ENCODE assay signal across 26 cellular contexts in genomic region chrX:136597954-136598353, GRCh38. TPM values are rescaled to one million over a fixed set of nuclear protein-coding genes. Genes with fewer than 3 reads are reported as not detected.
DNase-seq lines count a peak whose midpoint lies in the region; ATAC-seq and TF ChIP-seq lines count a peak whose summit lies in the region.
"Had no signal": no experiment of that assay in that cellular context is flagged by ENCODE, and none has a peak within 500 bp of the region (broad histone marks: within the 10 kb centered on the region; RNA-seq: fewer than 3 reads in every experiment).

No MANE protein-coding gene starts in this region.

- intact Hi-C loops in activated naive CD4-positive, alpha-beta T cell treated with anti-CD3 and anti-CD28 coated beads for 36 hours (cut with micrococcal nuclease) = loop anchor here (1.0 kb wide), 4 partner anchors 10 to 152 kb away; no protein-coding TSS in a partner anchor
- intact Hi-C loops in stomach (cut with DNase I; ENCODE audit: low total_unique reads) = no loop called here

- no peaks in the 10 kb centered on the region for H3K27me3 Mint-ChIP-seq in T-helper 1 cell treated with Interleukin-12 subunit alpha and Interleukin-12 subunit beta and Interleukin-4 antibody, amounts not matched to agents 30 μg/mL and 1 μg/mL, for 36 hours (ENCODE audit: low read depth)
- H3K27me3 Mint-ChIP-seq in activated naive CD4-positive, alpha-beta T cell treated with anti-CD3 and anti-CD28 coated beads for 36 hours (ENCODE audit: low read depth) = no peaks in the 10 kb centered on the region
- H3K27me3 Mint-ChIP-seq in activated CD4-positive, alpha-beta memory T cell treated with anti-CD3 and anti-CD28 coated beads, Interleukin-2, amount 10 ng/mL, durations not matched to agents 7 days and 5 days = no peaks in the 10 kb centered on the region
- H3K27me3 Mint-ChIP-seq: B cell had no signal

- H3K27ac Mint-ChIP-seq in T-helper 1 cell treated with Interleukin-12 subunit alpha and Interleukin-12 subunit beta and Interleukin-4 antibody, amounts not matched to agents 30 μg/mL and 1 μg/mL, for 36 hours = peak overlapping the region; percentile 49
- peak overlapping the region; percentile 88 for H3K27ac Mint-ChIP-seq in activated naive CD4-positive, alpha-beta T cell treated with anti-CD3 and anti-CD28 coated beads for 36 hours
- peak overlapping the region; percentile 75 for H3K27ac Mint-ChIP-seq in activated CD4-positive, alpha-beta memory T cell treated with anti-CD3 and anti-CD28 coated beads, Interleukin-2, amount 10 ng/mL, durations not matched to agents 7 days and 5 days
- H3K27ac Mint-ChIP-seq: B cell had no signal

- H3K9me3 ChIP-seq in stomach = no peaks in the 10 kb centered on the region
- H3K9me3 ChIP-seq: MG63 had no signal

- CTCF ChIA-PET in activated naive CD4-positive, alpha-beta T cell treated with anti-CD3 and anti-CD28 coated beads for 36 hours (lab: Charles Lee) = interaction anchor here (0.6 to 2.7 kb wide), 8 partner anchors 9 to 575 kb away, joined by 3 to 11 read pairs (median 4); no protein-coding TSS in a partner anchor
- CTCF ChIA-PET in activated CD4-positive, alpha-beta memory T cell treated with anti-CD3 and anti-CD28 coated beads, Interleukin-2, amount 10 ng/mL, durations not matched to agents 7 days and 5 days (lab: Charles Lee) = interaction anchor here (1.0 to 2.6 kb wide), 3 partner anchors 11 to 97 kb away, joined by 3 to 11 read pairs (median 7); no protein-coding TSS in a partner anchor

- no peaks in the 10 kb centered on the region for H3K27me3 ChIP-seq in stomach
- H3K27me3 ChIP-seq: MG63 had no signal

- peaks cover 37% of the 10 kb centered on the region for H3K4me1 Mint-ChIP-seq in T-helper 1 cell treated with Interleukin-12 subunit alpha and Interleukin-12 subunit beta and Interleukin-4 antibody, amounts not matched to agents 30 μg/mL and 1 μg/mL, for 36 hours (ENCODE audit: low read depth)
- H3K4me1 Mint-ChIP-seq in activated naive CD4-positive, alpha-beta T cell treated with anti-CD3 and anti-CD28 coated beads for 36 hours (ENCODE audit: low read depth) = peaks cover 52% of the 10 kb centered on the region
- peaks cover 50% of the 10 kb centered on the region for H3K4me1 Mint-ChIP-seq in activated CD4-positive, alpha-beta memory T cell treated with anti-CD3 and anti-CD28 coated beads, Interleukin-2, amount 10 ng/mL, durations not matched to agents 7 days and 5 days
- H3K4me1 Mint-ChIP-seq: B cell had no signal

- H3K4me1 ChIP-seq in stomach = no peaks in the 10 kb centered on the region

- no peak overlapping the region for H3K4me3 Mint-ChIP-seq in T-helper 1 cell treated with Interleukin-12 subunit alpha and Interleukin-12 subunit beta and Interleukin-4 antibody, amounts not matched to agents 30 μg/mL and 1 μg/mL, for 36 hours
- no peak overlapping the region for H3K4me3 Mint-ChIP-seq in activated naive CD4-positive, alpha-beta T cell treated with anti-CD3 and anti-CD28 coated beads for 36 hours
- H3K4me3 Mint-ChIP-seq in activated CD4-positive, alpha-beta memory T cell treated with anti-CD3 and anti-CD28 coated beads, Interleukin-2, amount 10 ng/mL, durations not matched to agents 7 days and 5 days = no peak overlapping the region
- H3K4me3 Mint-ChIP-seq: B cell had no signal

- no peak for TF ChIP-seq CTCF in stomach (IDR thresholded peaks at IDR 0.05)

- no peak overlapping the region for H3K4me3 ChIP-seq in stomach
- H3K4me3 ChIP-seq: GM23248, MG63 had no signal

- DNase-seq in T-helper 1 cell (no peak), NCI-H1417 (lab: John Stamatoyannopoulos, UW) (no peak), stomach (no peak)
- no peak for DNase-seq in activated naive CD4-positive, alpha-beta T cell treated with anti-CD3 and anti-CD28 coated beads for 36 hours
- DNase-seq in activated naive CD4-positive, alpha-beta T cell treated with Interleukin-2 at 50 U/mL for 16 hours = no peak
- DNase-seq in activated CD4-positive, alpha-beta memory T cell treated with anti-CD3 and anti-CD28 coated beads, Interleukin-2, amount 10 ng/mL, durations not matched to agents 7 days and 5 days = no peak
- DNase-seq: COR-L47; DMS53; GM23248; H7; KBM-7; MG63; NCI-H1694; NCI-H2029 treated with DMSO at 0.1 percent for 48 hours; NCI-H446 treated with DMSO at 0.1 percent for 48 hours; NCI-H526; NCI-H82; NK-92 treated with Interleukin-12 subunit alpha and Interleukin-12 subunit beta, amount 100 ng/mL, for 24 hours; PC-3 had no signal

- no peaks in the 10 kb centered on the region for H3K9me3 Mint-ChIP-seq in T-helper 1 cell treated with Interleukin-12 subunit alpha and Interleukin-12 subunit beta and Interleukin-4 antibody, amounts not matched to agents 30 μg/mL and 1 μg/mL, for 36 hours
- peaks cover 10% of the 10 kb centered on the region for H3K9me3 Mint-ChIP-seq in activated naive CD4-positive, alpha-beta T cell treated with anti-CD3 and anti-CD28 coated beads for 36 hours
- peaks cover 3% of the 10 kb centered on the region for H3K9me3 Mint-ChIP-seq in activated CD4-positive, alpha-beta memory T cell treated with anti-CD3 and anti-CD28 coated beads, Interleukin-2, amount 10 ng/mL, durations not matched to agents 7 days and 5 days

- TF ChIP-seq POLR2A in stomach (IDR thresholded peaks at IDR 0.05) = no peak

- H3K36me3 Mint-ChIP-seq in T-helper 1 cell treated with Interleukin-12 subunit alpha and Interleukin-12 subunit beta and Interleukin-4 antibody, amounts not matched to agents 30 μg/mL and 1 μg/mL, for 36 hours (ENCODE audit: low read depth) = peaks cover 4% of the 10 kb centered on the region
- peaks cover 2% of the 10 kb centered on the region for H3K36me3 Mint-ChIP-seq in activated naive CD4-positive, alpha-beta T cell treated with anti-CD3 and anti-CD28 coated beads for 36 hours (ENCODE audit: low read depth)
- peaks cover 6% of the 10 kb centered on the region for H3K36me3 Mint-ChIP-seq in activated CD4-positive, alpha-beta memory T cell treated with anti-CD3 and anti-CD28 coated beads, Interleukin-2, amount 10 ng/mL, durations not matched to agents 7 days and 5 days (ENCODE audit: low read depth)

- no peaks in the 10 kb centered on the region for H3K36me3 ChIP-seq in stomach
- H3K36me3 ChIP-seq: MG63 had no signal

- no peak for TF ChIP-seq EP300 in stomach (IDR thresholded peaks at IDR 0.05)

- no peak for ATAC-seq in HG03175 (IDR thresholded peaks at IDR 0.05; ENCODE audit: unreplicated experiment)
- ATAC-seq: PC-3 had no signal

- no peak overlapping the region for H3K27ac ChIP-seq in stomach
- H3K27ac ChIP-seq: 22Rv1, C4-2B, GM23248 had no signal

- POLR2A ChIA-PET in activated CD4-positive, alpha-beta memory T cell treated with anti-CD3 and anti-CD28 coated beads, Interleukin-2, amount 10 ng/mL, durations not matched to agents 7 days and 5 days (lab: Charles Lee) = interaction anchor here (0.8 to 1.8 kb wide), 5 partner anchors 9 to 77 kb away, joined by 3 to 8 read pairs (median 4); no protein-coding TSS in a partner anchor

RNA-seq across cellular contexts. Expression of gene CD40LG, which starts 50.0 kb away (rescaled TPM):
- 100 to 1,000 TPM; 121 to 122 TPM for total RNA-seq in activated naive CD4-positive, alpha-beta T cell treated with anti-CD3 and anti-CD28 coated beads for 36 hours
- 100 to 1,000 TPM; 139 TPM for total RNA-seq in activated CD4-positive, alpha-beta memory T cell treated with anti-CD3 and anti-CD28 coated beads, Interleukin-2, amount 10 ng/mL, durations not matched to agents 7 days and 5 days
- total RNA-seq in stomach = under 1 TPM in 1 of 5 donors, not detected in 4; 0.18 TPM
- under 1 TPM in 2 of 3 donors, not detected in 1; 0.30 to 0.76 TPM for polyA plus RNA-seq in stomach
- total RNA-seq: Daoy, G401, GM23248, H7, PC-3 had no signal
- polyA plus RNA-seq: GM23248 had no signal

Comparison
In these comparisons a context has a peak if more than half of its experiments do, and no peak if none do; other contexts are left out.
1. RNA of gene CD40LG, which starts 50.0 kb away (total RNA-seq): 139 TPM in activated CD4-positive, alpha-beta memory T cell treated with anti-CD3 and anti-CD28 coated beads, Interleukin-2, amount 10 ng/mL, durations not matched to agents 7 days and 5 days and 121 to 122 TPM in activated naive CD4-positive, alpha-beta T cell treated with anti-CD3 and anti-CD28 coated beads for 36 hours; 0.18 TPM in stomach; every median in the first group is over 100 times any median in the second.
2. Peak in every context shown above with its lines, with median percentiles within 50 percentile points of each other: H3K27ac Mint-ChIP-seq.